ENCODE assay signal across 12 cellular contexts in the genomic region with DNA sequence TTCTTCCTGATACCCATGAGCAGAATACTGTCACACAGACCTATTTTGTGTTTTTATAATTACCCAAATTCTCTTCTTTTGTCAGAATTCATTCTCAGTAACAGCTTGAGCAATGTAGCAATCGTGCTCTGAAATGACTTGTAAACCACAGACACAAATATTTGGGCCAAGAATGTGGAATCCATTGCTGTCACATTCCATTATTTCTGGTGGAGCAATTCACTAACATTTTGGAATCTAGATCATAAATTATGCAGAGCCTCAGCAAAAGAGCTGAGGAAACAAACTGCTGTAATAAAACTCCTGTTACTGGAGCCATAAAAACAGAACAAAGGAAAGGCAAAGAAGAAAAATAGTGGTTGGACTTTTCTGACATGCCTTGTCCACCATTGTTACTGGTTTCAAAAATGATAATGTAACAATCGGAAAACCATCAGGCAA.
A peak's percentile ranks its signal among the peaks of the same experiment; 100 is the strongest.
DNase-seq lines count a peak whose midpoint lies in the region; ATAC-seq, FAIRE-seq and TF ChIP-seq lines count a peak whose summit lies in the region.
"Had no signal": no experiment of that assay in that cellular context is flagged by ENCODE, and none has a peak within 500 bp of the region (broad histone marks: within the 10 kb centered on the region; RNA-seq: fewer than 3 reads in every experiment).

No MANE protein-coding gene starts in this region.

- TF ChIP-seq POLR2A in HepG2 (IDR thresholded peaks at IDR 0.05; ENCODE audit: insufficient read depth in 1 of 2, low read depth in 2 of 2, low read length in 2 of 2) (no peak), right lobe of liver (IDR thresholded peaks at IDR 0.05) (no peak)

- BruUV-seq in HepG2 (replicated peaks; lab: Mats Ljungman, UMichigan): no TSS peak

- no peak for TF ChIP-seq CTCF in HepG2 (CRISPR knock-in tag; IDR thresholded peaks at IDR 0.05)
- no peak for TF ChIP-seq CTCF in right lobe of liver (IDR thresholded peaks at IDR 0.05)
- no peak for TF ChIP-seq CTCF in choroid plexus epithelial cell (conservative IDR thresholded peaks at IDR 0.05; ENCODE audit: low read depth, low read length)

- H3K9ac ChIP-seq in HepG2 (ENCODE audit: insufficient read depth, low read depth, low read length): no peak overlapping the region
- H3K9ac ChIP-seq: BLaER1 had no signal

- FAIRE-seq in HepG2 (lab: Jason Lieb, UNC): no peak
- FAIRE-seq: GM18507 had no signal

- H3K4me3 ChIP-seq in HepG2 (replicated peaks in 1 of 3; ENCODE audit: insufficient read depth in 1 of 3, low read depth in 2 of 3, low read length in 3 of 3): no peak overlapping the region
- no peak overlapping the region for H3K4me3 ChIP-seq in right lobe of liver
- H3K4me3 ChIP-seq in choroid plexus epithelial cell (ENCODE audit: low read depth, low read length): no peak overlapping the region
- H3K4me3 ChIP-seq: BLaER1, MG63 had no signal

- POLR2A ChIA-PET in HepG2 (lab: Yijun Ruan, JAX): no interaction called here

- H3K27ac ChIP-seq in HepG2 (ENCODE audit: extremely low read length, insufficient read depth, low read length): no peak overlapping the region
- H3K27ac ChIP-seq in right lobe of liver: no peak overlapping the region
- H3K27ac ChIP-seq: BLaER1 had no signal

- H3K9me3 ChIP-seq in HepG2 (ENCODE audit: low read length) (no peaks in the 10 kb centered on the region), right lobe of liver (no peaks in the 10 kb centered on the region)
- H3K9me3 ChIP-seq: BLaER1 had no signal

- no peak overlapping the region for H3K4me2 ChIP-seq in HepG2 (ENCODE audit: low read depth, low read length)
- H3K4me2 ChIP-seq: BLaER1 had no signal

- H3K4me1 ChIP-seq in HepG2 (ENCODE audit: insufficient read depth, low read length) (no peaks in the 10 kb centered on the region), right lobe of liver (no peaks in the 10 kb centered on the region)

- no peak for TF ChIP-seq RAD21 in HepG2 (CRISPR knock-in tag; IDR thresholded peaks at IDR 0.05)

- CTCF ChIA-PET in HepG2 (lab: Yijun Ruan, JAX; ENCODE audit: low intra/inter-chr PET ratio, low total read pairs): no interaction called here

- intact Hi-C loops in HepG2 (cut with micrococcal nuclease; ENCODE audit: unreplicated experiment) (no loop called here), right lobe of liver (cut with DNase I) (no loop called here)

- in situ Hi-C loops in HepG2 (cut with HindIII; ENCODE audit: extremely low pct_ligation_motif_present, low pct_unique_long_range_greater_than_20kb): no loop called here

- H4K20me1 ChIP-seq in HepG2 (ENCODE audit: insufficient read depth, low read length): no peaks in the 10 kb centered on the region
- H4K20me1 ChIP-seq: BLaER1 had no signal

- H3K36me3 ChIP-seq in HepG2 (replicated peaks in 1 of 2; ENCODE audit: control insufficient read depth in 1 of 2, insufficient read depth in 2 of 2, low read length in 2 of 2) (no peaks in the 10 kb centered on the region), right lobe of liver (no peaks in the 10 kb centered on the region)
- H3K36me3 ChIP-seq: BLaER1, MG63 had no signal

- no peaks in the 10 kb centered on the region for H3K79me2 ChIP-seq in HepG2 (ENCODE audit: insufficient read depth, low read length)

- WGBS in HepG2 (ENCODE audit: low lambda C conversion rate): 88% methylated on average over 2 of the region's 2 CpGs
- 69% methylated on average over 2 of the region's 2 CpGs for WGBS in right lobe of liver (ENCODE audit: insufficient coverage, low coverage, low lambda C conversion rate, missing lambda C conversion rate)

- no peak overlapping the region for H2AFZ ChIP-seq in HepG2 (ENCODE audit: low read length)

- no peak for ATAC-seq in HepG2
- no peak for ATAC-seq in right lobe of liver
- ATAC-seq in HG03108 (IDR thresholded peaks at IDR 0.05; ENCODE audit: unreplicated experiment): no peak
- ATAC-seq in HG02884 (IDR thresholded peaks at IDR 0.05; ENCODE audit: unreplicated experiment): no peak
- ATAC-seq: Panc1 had no signal

- H3K27me3 ChIP-seq in HepG2 (ENCODE audit: control insufficient read depth in 1 of 2, insufficient read depth in 2 of 2, low read length in 2 of 2) (no peaks in the 10 kb centered on the region), right lobe of liver (no peaks in the 10 kb centered on the region)
- H3K27me3 ChIP-seq: BLaER1, MG63 had no signal

- TF ChIP-seq EP300 in HepG2 (IDR thresholded peaks at IDR 0.05; ENCODE audit: low read depth in 2 of 2, low read length in 2 of 2) (no peak), HepG2 (CRISPR knock-in tag; IDR thresholded peaks at IDR 0.05; ENCODE audit: borderline replicate concordance) (no peak)

- DNase-seq in HepG2 (ENCODE audit: low spot score) (peak; percentile 5), right lobe of liver (no peak), choroid plexus epithelial cell (ENCODE audit: low read depth) (peak; percentile 95), left kidney (ENCODE audit: low read depth, low spot score) (peak; percentile 84), NCI-H526 (lab: John Stamatoyannopoulos, UW) (no peak), NCI-H748 (lab: John Stamatoyannopoulos, UW; ENCODE audit: unreplicated experiment) (no peak)
- DNase-seq: MG63 had no signal

TF ChIP-seq in HepG2, 621 proteins besides CTCF, POLR2A, EP300 and RAD21:
- TF ChIP-seq ZNF543 (CRISPR knock-in tag; IDR thresholded peaks at IDR 0.05) (no peak), TMF1 (CRISPR knock-in tag; IDR thresholded peaks at IDR 0.05; ENCODE audit: low read depth) (no peak)

Comparison
In these comparisons a context has a peak if more than half of its experiments do, and no peak if none do; other contexts are left out.
1. DNase-seq: peak in HepG2 (single experiment), choroid plexus epithelial cell (single experiment) and left kidney (single experiment); none in right lobe of liver (0 of 3), NCI-H526 (0 of 2) and NCI-H748 (single experiment).